Comparison of ENCODE assay signal across 1 cellular context in genomic region chr9:90517103-90517502, GRCh38.
TF ChIP-seq lines count a peak whose summit lies in the region.

No MANE protein-coding gene starts in this region.

TF ChIP-seq in H1, 55 proteins besides CTCF, POLR2A, EP300 and RAD21 (continued from another document):
- TF ChIP-seq CHD7 (IDR thresholded peaks at IDR 0.05; ENCODE audit: insufficient replicate concordance, low read length) (no peak), TCF12 (IDR thresholded peaks at IDR 0.05; ENCODE audit: low read depth, low read length) (no peak), SIN3A (conservative IDR thresholded peaks at IDR 0.05 in 1 of 2, IDR thresholded peaks at IDR 0.05 in 1 of 2; ENCODE audit: low read depth in 1 of 2, low read length in 2 of 2) (no peak), SP2 (IDR thresholded peaks at IDR 0.05; ENCODE audit: low read length) (no peak), BACH1 (IDR thresholded peaks at IDR 0.05; ENCODE audit: low read length) (no peak), PHF8 (conservative IDR thresholded peaks at IDR 0.05; ENCODE audit: low read depth, low read length) (no peak), GTF2F1 (IDR thresholded peaks at IDR 0.05; ENCODE audit: borderline replicate concordance, low read depth, low read length) (no peak), CREB1 (IDR thresholded peaks at IDR 0.05) (no peak), RBBP5 (IDR thresholded peaks at IDR 0.05; ENCODE audit: borderline replicate concordance, low read depth, low read length) (no peak; the same call in 1 of the 2 replicates), ZNF274 (IDR thresholded peaks at IDR 0.05; ENCODE audit: borderline replicate concordance, extremely low read depth, low read length) (no peak)
